Comparison of ENCODE assay signal across 8 cellular contexts in the genomic region with DNA sequence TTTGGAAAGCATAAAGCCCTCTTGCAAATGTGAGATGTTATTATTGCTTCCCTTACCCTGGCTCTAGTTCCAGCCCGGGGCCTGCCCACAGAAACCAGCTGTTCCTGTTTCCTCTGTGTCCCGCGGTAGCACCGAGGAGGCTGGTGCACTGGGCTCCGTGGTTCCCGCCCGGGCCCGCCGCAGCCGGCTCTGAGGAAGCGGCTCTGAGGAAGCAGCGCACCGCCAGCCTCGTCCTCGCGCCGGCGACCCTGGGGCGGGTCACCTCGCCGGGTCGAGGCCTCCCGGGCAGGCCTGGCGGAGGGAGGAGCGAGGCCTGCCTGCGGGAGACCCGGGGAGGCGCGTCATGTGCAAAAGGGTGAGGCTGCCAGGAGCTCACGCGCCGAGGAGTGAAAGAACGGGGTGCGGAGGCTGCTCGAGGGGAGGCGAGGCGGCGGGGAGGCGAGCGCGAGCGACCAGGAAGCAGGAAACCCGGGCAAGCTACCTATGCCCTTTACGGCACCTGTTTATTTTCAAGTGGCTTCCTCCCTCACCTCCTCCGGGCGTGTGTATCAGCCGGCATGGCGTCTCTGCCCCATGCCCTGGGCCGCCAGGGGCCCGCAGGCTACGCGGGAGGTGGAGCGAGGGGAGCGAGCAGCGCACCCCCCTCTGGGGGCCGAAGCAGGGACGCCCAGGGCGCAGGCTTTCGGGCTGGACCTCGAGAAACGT.
A peak's percentile ranks its signal among the peaks of the same experiment; 100 is the strongest.
DNase-seq lines count a peak whose midpoint lies in the region; ATAC-seq lines count a peak whose summit lies in the region.

No MANE protein-coding gene starts in this region.

- peaks cover 8% of the 10 kb centered on the region for H3K4me1 Mint-ChIP-seq in stimulated activated effector memory CD8-positive, alpha-beta T cell treated with anti-CD3 and anti-CD28 coated beads, Interleukin-12 subunit alpha, Interleukin-12 subunit beta, amount 100 ng/mL, for 72 hours

- no peak overlapping the region for H3K27ac Mint-ChIP-seq in stimulated activated effector memory CD8-positive, alpha-beta T cell treated with anti-CD3 and anti-CD28 coated beads, Interleukin-12 subunit alpha, Interleukin-12 subunit beta, amount 100 ng/mL, for 72 hours

- H3K4me3 ChIP-seq in esophagus (ENCODE audit: low read depth in 1 of 2, low read length in 2 of 2) (peak overlapping the region; percentile 60 to 67), mucosa of stomach (ENCODE audit: low read length) (peak overlapping the region; percentile 70)

- DNase-seq in NCI-H510A treated with DMSO at 0.1 percent for 48 hours (lab: John Stamatoyannopoulos, UW) (peak; percentile 53), activated T-cell treated with anti-CD3 and anti-CD28 coated beads for 4 hours (peak; percentile 17), NCI-H1436 treated with DMSO at 0.1 percent for 48 hours (lab: John Stamatoyannopoulos, UW) (no peak)
- DNase-seq in stimulated activated effector memory CD8-positive, alpha-beta T cell treated with anti-CD3 and anti-CD28 coated beads, Interleukin-12 subunit alpha, Interleukin-12 subunit beta, amount 100 ng/mL, for 72 hours (ENCODE audit: low spot score in 2 of 2): peak; percentile 27 to 71

- peak overlapping the region; percentile 62 for H3K4me3 Mint-ChIP-seq in stimulated activated effector memory CD8-positive, alpha-beta T cell treated with anti-CD3 and anti-CD28 coated beads, Interleukin-12 subunit alpha, Interleukin-12 subunit beta, amount 100 ng/mL, for 72 hours

- H3K4me1 ChIP-seq in esophagus (ENCODE audit: control insufficient read depth in 2 of 2, insufficient read depth in 2 of 2, low read length in 1 of 2): peaks cover 0 to 6% of the 10 kb centered on the region in 2 donors
- no peaks in the 10 kb centered on the region for H3K4me1 ChIP-seq in mucosa of stomach (ENCODE audit: control insufficient read depth, insufficient read depth, low read length)

- H3K27me3 ChIP-seq in esophagus (ENCODE audit: control insufficient read depth in 1 of 2, insufficient read depth in 2 of 2, low read length in 2 of 2) (no peaks in the 10 kb centered on the region), mucosa of stomach (ENCODE audit: control insufficient read depth, insufficient read depth, low read length) (no peaks in the 10 kb centered on the region)

- H3K9me3 ChIP-seq in esophagus (ENCODE audit: control insufficient read depth in 2 of 2, insufficient read depth in 1 of 2, low read depth in 1 of 2, low read length in 1 of 2): no peaks in the 10 kb centered on the region
- no peaks in the 10 kb centered on the region for H3K9me3 ChIP-seq in mucosa of stomach (ENCODE audit: control insufficient read depth, low read length)

- no peaks in the 10 kb centered on the region for H3K36me3 Mint-ChIP-seq in stimulated activated effector memory CD8-positive, alpha-beta T cell treated with anti-CD3 and anti-CD28 coated beads, Interleukin-12 subunit alpha, Interleukin-12 subunit beta, amount 100 ng/mL, for 72 hours

- ATAC-seq in GM18498 (IDR thresholded peaks at IDR 0.05; ENCODE audit: unreplicated experiment): peak; percentile 83
- peak; percentile 86 for ATAC-seq in HG02642 (IDR thresholded peaks at IDR 0.05; ENCODE audit: poor library complexity, unreplicated experiment)
- peak; percentile 81 for ATAC-seq in stimulated activated effector memory CD8-positive, alpha-beta T cell treated with anti-CD3 and anti-CD28 coated beads, Interleukin-12 subunit alpha, Interleukin-12 subunit beta, amount 100 ng/mL, for 72 hours

- whole genome bisulfite sequencing in esophagus, 2 donors: 1% methylated on average over 58 to 61 of the region's 61 CpGs

- H3K9me3 Mint-ChIP-seq in stimulated activated effector memory CD8-positive, alpha-beta T cell treated with anti-CD3 and anti-CD28 coated beads, Interleukin-12 subunit alpha, Interleukin-12 subunit beta, amount 100 ng/mL, for 72 hours: no peaks in the 10 kb centered on the region

- H3K36me3 ChIP-seq in esophagus (ENCODE audit: control insufficient read depth in 2 of 2, insufficient read depth in 2 of 2, low read length in 1 of 2): no peaks in the 10 kb centered on the region
- H3K36me3 ChIP-seq in mucosa of stomach (ENCODE audit: control insufficient read depth, insufficient read depth, low read length): no peaks in the 10 kb centered on the region

- peak overlapping the region; percentile 65 for H3K9ac ChIP-seq in mucosa of stomach (ENCODE audit: low read length)

- peak overlapping the region; percentile 77 to 83 for H3K27ac ChIP-seq in esophagus (ENCODE audit: low read depth in 2 of 2, low read length in 1 of 2)
